Comparison of ENCODE assay signal across 9 cellular contexts in genomic region chr16:27446721-27447120, GRCh38. TPM values are rescaled to one million over a fixed set of nuclear protein-coding genes. Genes with fewer than 3 reads are reported as not detected.
DNase-seq lines count a peak whose midpoint lies in the region; ATAC-seq and TF ChIP-seq lines count a peak whose summit lies in the region.
"Had no signal": no experiment of that assay in that cellular context is flagged by ENCODE, and none has a peak within 500 bp of the region (broad histone marks: within the 10 kb centered on the region; RNA-seq: fewer than 3 reads in every experiment).

No MANE protein-coding gene starts in this region.

- TF ChIP-seq CTCF in MCF 10A (IDR thresholded peaks at IDR 0.05; ENCODE audit: unreplicated experiment) = no peak

- ATAC-seq in GM21423 (IDR thresholded peaks at IDR 0.05; ENCODE audit: unreplicated experiment) = peak; percentile 25
- ATAC-seq in HG03520 (IDR thresholded peaks at IDR 0.05; ENCODE audit: unreplicated experiment) = no peak

- intact Hi-C loops in activated CD4-positive, alpha-beta T cell treated with anti-CD3 and anti-CD28 coated beads, Interleukin-2, amount 10 ng/mL, durations not matched to agents 24 days and 14 days (cut with micrococcal nuclease) = loop anchor here (2.0 kb wide), 1 partner anchor 80 kb away; no protein-coding TSS in a partner anchor
- intact Hi-C loops in MCF 10A (cut with micrococcal nuclease) = no loop called here

- H3K27me3 Mint-ChIP-seq in activated CD4-positive, alpha-beta T cell treated with anti-CD3 and anti-CD28 coated beads, Interleukin-2, amount 10 ng/mL, durations not matched to agents 24 days and 14 days = no peaks in the 10 kb centered on the region
- no peaks in the 10 kb centered on the region for H3K27me3 Mint-ChIP-seq in MCF 10A (ENCODE audit: insufficient read depth, unreplicated experiment)

- H3K4me3 Mint-ChIP-seq in activated CD4-positive, alpha-beta T cell treated with anti-CD3 and anti-CD28 coated beads, Interleukin-2, amount 10 ng/mL, durations not matched to agents 24 days and 14 days = peak overlapping the region; percentile 45
- no peak overlapping the region for H3K4me3 Mint-ChIP-seq in MCF 10A (ENCODE audit: unreplicated experiment)

- peak overlapping the region; percentile 78 for H3K27ac Mint-ChIP-seq in activated CD4-positive, alpha-beta T cell treated with anti-CD3 and anti-CD28 coated beads, Interleukin-2, amount 10 ng/mL, durations not matched to agents 24 days and 14 days
- H3K27ac Mint-ChIP-seq in MCF 10A (ENCODE audit: low read depth, unreplicated experiment) = no peak overlapping the region

- peaks cover 93% of the 10 kb centered on the region for H3K36me3 Mint-ChIP-seq in activated CD4-positive, alpha-beta T cell treated with anti-CD3 and anti-CD28 coated beads, Interleukin-2, amount 10 ng/mL, durations not matched to agents 24 days and 14 days (ENCODE audit: low read depth)
- no peaks in the 10 kb centered on the region for H3K36me3 Mint-ChIP-seq in MCF 10A (ENCODE audit: insufficient read depth, unreplicated experiment)

- H3K4me1 Mint-ChIP-seq in activated CD4-positive, alpha-beta T cell treated with anti-CD3 and anti-CD28 coated beads, Interleukin-2, amount 10 ng/mL, durations not matched to agents 24 days and 14 days = peaks cover 46% of the 10 kb centered on the region
- H3K4me1 Mint-ChIP-seq in MCF 10A (ENCODE audit: insufficient read depth, unreplicated experiment) = peaks cover 5% of the 10 kb centered on the region

- POLR2A ChIA-PET in MCF 10A (lab: Yijun Ruan, JAX) = no interaction called here

- no TSS peak for BruUV-seq in MCF 10A (replicated peaks; lab: Mats Ljungman, UMichigan)

- DNase-seq in activated CD4-positive, alpha-beta T cell treated with anti-CD3 and anti-CD28 coated beads, Interleukin-2, amount 10 ng/mL, durations not matched to agents 24 days and 14 days = peak; percentile 88
- DNase-seq in central memory CD4-positive, alpha-beta T cell = peak; percentile 88
- peak; percentile 68 to 72 for DNase-seq in stimulated activated CD8-positive, alpha-beta memory T cell treated with anti-CD3 and anti-CD28 coated beads, Interleukin-15, amount 100 ng/mL, for 4 hours (ENCODE audit: low read depth in 2 of 2)
- DNase-seq in NCI-H146 treated with DMSO at 0.1 percent for 48 hours (lab: John Stamatoyannopoulos, UW; ENCODE audit: unreplicated experiment) (no peak), NCI-H128 (lab: John Stamatoyannopoulos, UW; ENCODE audit: unreplicated experiment) (no peak), MCF 10A (ENCODE audit: unreplicated experiment) (no peak)
- DNase-seq: DMS79 treated with DMSO at 0.1 percent for 48 hours had no signal

- peaks cover 8% of the 10 kb centered on the region for H3K9me3 Mint-ChIP-seq in activated CD4-positive, alpha-beta T cell treated with anti-CD3 and anti-CD28 coated beads, Interleukin-2, amount 10 ng/mL, durations not matched to agents 24 days and 14 days
- H3K9me3 Mint-ChIP-seq in MCF 10A (ENCODE audit: unreplicated experiment) = no peaks in the 10 kb centered on the region

- CTCF ChIA-PET in MCF 10A (lab: Yijun Ruan, JAX) = interaction anchor here (0.6 to 2.3 kb wide), 3 partner anchors 12 to 212 kb away, joined by 5 to 11 read pairs (median 6); no protein-coding TSS in a partner anchor

RNA-seq across cellular contexts. Expression of gene IL21R, which starts 44.7 kb away (rescaled TPM):
- total RNA-seq in activated CD4-positive, alpha-beta T cell treated with anti-CD3 and anti-CD28 coated beads, Interleukin-2, amount 10 ng/mL, durations not matched to agents 24 days and 14 days = 94.9 and 100 TPM in 2 replicates
- total RNA-seq in MCF 10A (2022) = 0.15 and 0.21 TPM in 2 replicates

Comparison
In these comparisons a context has a peak if more than half of its experiments do, and no peak if none do; other contexts are left out.
1. DNase-seq: peak in activated CD4-positive, alpha-beta T cell treated with anti-CD3 and anti-CD28 coated beads, Interleukin-2, amount 10 ng/mL, durations not matched to agents 24 days and 14 days (single experiment), central memory CD4-positive, alpha-beta T cell (single experiment) and stimulated activated CD8-positive, alpha-beta memory T cell treated with anti-CD3 and anti-CD28 coated beads, Interleukin-15, amount 100 ng/mL, for 4 hours (2 of 2); none in NCI-H146 treated with DMSO at 0.1 percent for 48 hours (single experiment), NCI-H128 (single experiment) and MCF 10A (single experiment).
2. RNA of gene IL21R, which starts 44.7 kb away (total RNA-seq): 94.9 to 100 TPM in activated CD4-positive, alpha-beta T cell treated with anti-CD3 and anti-CD28 coated beads, Interleukin-2, amount 10 ng/mL, durations not matched to agents 24 days and 14 days; 0.15 to 0.21 TPM in MCF 10A; every median in the first group is over 10 times any median in the second.